ENCODE assay signal across 16 cellular contexts in genomic region chr9:90795879-90796317, GRCh38. TPM values are rescaled to one million over a fixed set of nuclear protein-coding genes. Genes with fewer than 3 reads are reported as not detected.
DNase-seq lines count a peak whose midpoint lies in the region; ATAC-seq and TF ChIP-seq lines count a peak whose summit lies in the region.
"Had no signal": no experiment of that assay in that cellular context is flagged by ENCODE, and none has a peak within 500 bp of the region (broad histone marks: within the 10 kb centered on the region; RNA-seq: fewer than 3 reads in every experiment).

No MANE protein-coding gene starts in this region.

- no peaks in the 10 kb centered on the region for H4K20me1 ChIP-seq in SU-DHL-6 (ENCODE audit: low read depth, low read length)

- peak; percentile 41 for ATAC-seq in GM19025 (IDR thresholded peaks at IDR 0.05; ENCODE audit: low read depth, unreplicated experiment)
- ATAC-seq in HG03460 (IDR thresholded peaks at IDR 0.05; ENCODE audit: unreplicated experiment) = peak; percentile 50
- ATAC-seq: activated naive CD4-positive, alpha-beta T cell treated with anti-CD3 and anti-CD28 coated beads, Interleukin-2, amount 50 U/mL, for 72 hours had no signal

- H3K27me3 ChIP-seq in SU-DHL-6 (ENCODE audit: low read length) = no peaks in the 10 kb centered on the region
- peaks cover 0 to 14% (median 0%) of the 10 kb centered on the region in 7 donors for H3K27me3 ChIP-seq in spleen (replicated peaks in 1 of 7)
- H3K27me3 ChIP-seq: colonic mucosa had no signal

- H3K4me1 ChIP-seq in spleen = peaks cover 13 to 72% (median 42%) of the 10 kb centered on the region in 6 donors
- H3K4me1 ChIP-seq: colonic mucosa had no signal

- TF ChIP-seq POLR2A in spleen (IDR thresholded peaks at IDR 0.05) = no peak

- peaks cover 20% of the 10 kb centered on the region for H3F3A ChIP-seq in SU-DHL-6 (ENCODE audit: insufficient read depth)

- H3K27ac ChIP-seq in SU-DHL-6 (ENCODE audit: low read depth, low read length) (peak overlapping the region; percentile 69), spleen (peak overlapping the region in 7 of 8 donors; percentile 57 to 94 (median 82))
- H3K27ac ChIP-seq: colonic mucosa had no signal

- DNase-seq in spleen (no peak), NCI-H2107 (lab: John Stamatoyannopoulos, UW) (no peak), DMS114 treated with DMSO at 0.1 percent for 48 hours (lab: John Stamatoyannopoulos, UW; ENCODE audit: unreplicated experiment) (no peak), hepatic stellate cell (ENCODE audit: low spot score) (no peak), inferior parietal cortex (ENCODE audit: extremely low spot score) (no peak)
- DNase-seq: activated CD4-positive, alpha-beta T cell treated with anti-CD3 and anti-CD28 coated beads, Interleukin-2, amount 50 U/mL, for 4 hours; colonic mucosa; islet precursor cell; MG63; NCI-H510A; stimulated activated CD8-positive, alpha-beta memory T cell treated with anti-CD3 and anti-CD28 coated beads, Interleukin-4, amount 100 ng/mL, for 48 hours; SW 1271 had no signal

- no peaks in the 10 kb centered on the region; the same call in 1 of the 2 replicates for H3K36me3 ChIP-seq in SU-DHL-6 (ENCODE audit: low read length)
- no peaks in the 10 kb centered on the region for H3K36me3 ChIP-seq in spleen
- H3K36me3 ChIP-seq: colonic mucosa, MG63 had no signal

- TF ChIP-seq CTCF in SU-DHL-6 (IDR thresholded peaks at IDR 0.05; ENCODE audit: insufficient read depth, low read length, poor library complexity, severe bottlenecking) = no peak
- TF ChIP-seq CTCF in spleen (IDR thresholded peaks at IDR 0.05 in 8 of 11, conservative IDR thresholded peaks at IDR 0.05 in 3 of 11) = no peak

- intact Hi-C loops in spleen (cut with DNase I; ENCODE audit: low total_unique reads) = no loop called here

- no peak overlapping the region for H3K4me3 ChIP-seq in SU-DHL-6 (ENCODE audit: insufficient read depth, low read length, poor library complexity, severe bottlenecking)
- peak overlapping the region in 1 of 8 donors; percentile 17 for H3K4me3 ChIP-seq in spleen
- H3K4me3 ChIP-seq: colonic mucosa, MG63 had no signal

- H3K9me2 ChIP-seq in SU-DHL-6 (replicated peaks; ENCODE audit: insufficient read depth, low read length) = no peaks in the 10 kb centered on the region

- peak overlapping the region; percentile 25; the same call in 1 of the 2 replicates for H3K9ac ChIP-seq in SU-DHL-6 (ENCODE audit: low read length)

- H2AFZ ChIP-seq in SU-DHL-6 (ENCODE audit: low read depth, low read length, severe bottlenecking) = peak overlapping the region; percentile 64

- H3K9me3 ChIP-seq in SU-DHL-6 (ENCODE audit: insufficient read depth, low read length) = no peaks in the 10 kb centered on the region
- H3K9me3 ChIP-seq in spleen = no peaks in the 10 kb centered on the region
- H3K9me3 ChIP-seq: colonic mucosa, MG63 had no signal

- 40 to 54% (median 49%) methylated on average over 5 of the region's 5 CpGs for WGBS in spleen, 5 donors

- H3K79me2 ChIP-seq in SU-DHL-6 (ENCODE audit: insufficient read depth, low read length) = no peaks in the 10 kb centered on the region

- H3K4me2 ChIP-seq in SU-DHL-6 (ENCODE audit: low read depth, low read length, poor library complexity, severe bottlenecking) = peak overlapping the region; percentile 51

RNA-seq across cellular contexts. Expression of gene SYK, which starts 5.7 kb away (rescaled TPM):
- 100 to 1,000 TPM in 6 of 7 donors, 10 to 100 TPM in 1; 97.4 to 152 (median 119) TPM for total RNA-seq in spleen
- polyA plus RNA-seq in spleen = 10 to 100 TPM; 42.6 to 55.0 (median 48.0) TPM
